9 cellular contexts compared by ENCODE assay signal in the genomic region with DNA sequence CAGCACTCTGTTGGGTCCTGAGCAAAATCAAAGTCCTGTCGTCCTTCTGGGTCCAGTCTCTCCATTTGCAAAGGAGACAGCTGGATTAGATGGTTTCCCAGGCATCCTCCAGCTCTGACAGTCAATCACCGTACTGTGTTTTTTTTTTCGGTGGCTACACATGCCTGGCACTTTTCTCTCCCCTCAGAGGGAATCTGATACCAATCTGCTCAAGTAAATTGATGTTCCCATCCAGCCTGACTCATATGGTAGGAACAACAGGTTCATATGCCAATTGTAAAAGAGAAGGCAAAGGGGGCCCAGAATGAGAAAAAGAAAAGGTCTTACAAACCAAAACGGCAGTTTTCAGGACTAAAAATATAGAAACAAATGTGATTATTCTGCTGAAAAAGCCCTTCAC. TPM values are rescaled to one million over a fixed set of nuclear protein-coding genes. Genes with fewer than 3 reads are reported as not detected.
DNase-seq lines count a peak whose midpoint lies in the region; ATAC-seq and TF ChIP-seq lines count a peak whose summit lies in the region.
"Had no signal": no experiment of that assay in that cellular context is flagged by ENCODE, and none has a peak within 500 bp of the region (broad histone marks: within the 10 kb centered on the region; RNA-seq: fewer than 3 reads in every experiment).

No MANE protein-coding gene starts in this region.

- in situ Hi-C loops in ACHN (cut with HindIII; ENCODE audit: low pct_ligation_motif_present, low pct_unique_long_range_greater_than_20kb, low sequenced_read_pairs): no loop called here

- H3K36me3 ChIP-seq in cardiac muscle cell: no peaks in the 10 kb centered on the region
- H3K36me3 ChIP-seq in ascending aorta: no peaks in the 10 kb centered on the region
- no peaks in the 10 kb centered on the region for H3K36me3 ChIP-seq in lower lobe of right lung
- H3K36me3 ChIP-seq: neutrophil had no signal

- H3K36me3 Mint-ChIP-seq in type B pancreatic cell: no peaks in the 10 kb centered on the region

- no peak for TF ChIP-seq CTCF in cardiac muscle cell (IDR thresholded peaks at IDR 0.05; ENCODE audit: low read depth, low read length)
- no peak for TF ChIP-seq CTCF in ascending aorta (IDR thresholded peaks at IDR 0.05)
- TF ChIP-seq CTCF in lower lobe of right lung (IDR thresholded peaks at IDR 0.05): no peak
- TF ChIP-seq CTCF in type B pancreatic cell (conservative IDR thresholded peaks at IDR 0.05): no peak

- intact Hi-C loops in left cardiac atrium (cut with DNase I): no loop called here
- intact Hi-C loops in ascending aorta (cut with DNase I): loop anchor here (10.0 kb wide), 1 partner anchor 150 kb away; the partner anchor contains the start of gene GRHPR
- intact Hi-C loops in lower lobe of right lung (cut with DNase I): no loop called here

- H3K27ac ChIP-seq in cardiac muscle cell (peak overlapping the region; percentile 84), ascending aorta (peak overlapping the region; percentile 76 to 78), lower lobe of right lung (no peak overlapping the region)
- H3K27ac ChIP-seq: neutrophil had no signal

- H3K27me3 Mint-ChIP-seq in type B pancreatic cell: no peaks in the 10 kb centered on the region

- no peaks in the 10 kb centered on the region for H3K9me3 Mint-ChIP-seq in type B pancreatic cell

- H3K27me3 ChIP-seq in cardiac muscle cell (no peaks in the 10 kb centered on the region), ascending aorta (no peaks in the 10 kb centered on the region), lower lobe of right lung (ENCODE audit: low read depth) (no peaks in the 10 kb centered on the region)

- ATAC-seq in left cardiac atrium (no peak), lower lobe of right lung (no peak)

- peaks cover 38% of the 10 kb centered on the region for H3K4me1 Mint-ChIP-seq in type B pancreatic cell (ENCODE audit: unreplicated experiment)

- H3K27ac Mint-ChIP-seq in type B pancreatic cell: peak overlapping the region; percentile 78

- H3K4me1 ChIP-seq in cardiac muscle cell (ENCODE audit: low read depth) (peaks cover 6% of the 10 kb centered on the region), ascending aorta (peaks cover 0 to 7% of the 10 kb centered on the region in 2 donors), lower lobe of right lung (peaks cover 17% of the 10 kb centered on the region)

- no peaks in the 10 kb centered on the region for H3K9me3 ChIP-seq in cardiac muscle cell (ENCODE audit: low read depth)
- H3K9me3 ChIP-seq in ascending aorta: no peaks in the 10 kb centered on the region
- no peaks in the 10 kb centered on the region for H3K9me3 ChIP-seq in lower lobe of right lung
- H3K9me3 ChIP-seq: neutrophil had no signal

- H3K4me3 ChIP-seq in cardiac muscle cell: peak overlapping the region; percentile 60
- H3K4me3 ChIP-seq in ascending aorta: peak overlapping the region; percentile 69 to 79
- peak overlapping the region; percentile 91 for H3K4me3 ChIP-seq in lower lobe of right lung

- no peak for DNase-seq in cardiac muscle cell (ENCODE audit: low read depth in 1 of 2, low spot score in 1 of 2)
- DNase-seq in left cardiac atrium: no peak
- no peak for DNase-seq in ascending aorta (ENCODE audit: low spot score in 2 of 2)
- no peak for DNase-seq in lower lobe of right lung
- no peak for DNase-seq in type B pancreatic cell (ENCODE audit: extremely low spot score, unreplicated experiment)
- DNase-seq in inferior parietal cortex (ENCODE audit: extremely low spot score): no peak
- DNase-seq in T-helper 1 cell: no peak
- no peak for DNase-seq in ACHN

- peak overlapping the region; percentile 92 for H3K4me3 Mint-ChIP-seq in type B pancreatic cell

RNA-seq across cellular contexts. Expression of gene FBXO10, which starts 1.2 kb away (rescaled TPM):
- total RNA-seq in cardiac muscle cell: 19.8 and 25.6 TPM in 2 replicates
- 10.6 and 13.4 TPM in 2 replicates for polyA plus RNA-seq in cardiac muscle cell
- total RNA-seq in left cardiac atrium: 1 to 10 TPM; 6.4 to 6.7 TPM
- 8.2 TPM for total RNA-seq in ascending aorta
- 10.2 TPM for total RNA-seq in lower lobe of right lung
- total RNA-seq in type B pancreatic cell (ENCODE audit: low replicate concordance): 10.5 and 18.5 TPM in 2 replicates

RNA-seq across cellular contexts. Expression of gene TOMM5, which starts 17.4 kb away (rescaled TPM):
- total RNA-seq in cardiac muscle cell: 63.3 and 137 TPM in 2 replicates
- polyA plus RNA-seq in cardiac muscle cell: 208 and 264 TPM in 2 replicates
- total RNA-seq in left cardiac atrium: 10 to 100 TPM; 58.8 to 64.9 TPM
- total RNA-seq in ascending aorta: 64.5 TPM
- total RNA-seq in lower lobe of right lung: 59.5 TPM
- 132 and 144 TPM in 2 replicates for total RNA-seq in type B pancreatic cell (ENCODE audit: low replicate concordance)
